12 cellular contexts compared by ENCODE assay signal in genomic region chr1:15883326-15883725, GRCh38. TPM values are rescaled to one million over a fixed set of nuclear protein-coding genes. Genes with fewer than 3 reads are reported as not detected.
DNase-seq lines count a peak whose midpoint lies in the region; ATAC-seq and TF ChIP-seq lines count a peak whose summit lies in the region.
"Had no signal": no experiment of that assay in that cellular context is flagged by ENCODE, and none has a peak within 500 bp of the region (broad histone marks: within the 10 kb centered on the region; RNA-seq: fewer than 3 reads in every experiment).

No MANE protein-coding gene starts in this region.

- H3K36me3 ChIP-seq in A673 (ENCODE audit: insufficient read depth, low read length, poor library complexity, severe bottlenecking) = no peaks in the 10 kb centered on the region
- no peaks in the 10 kb centered on the region for H3K36me3 ChIP-seq in CD8-positive, alpha-beta memory T cell (ENCODE audit: insufficient read depth, low read length)
- H3K36me3 ChIP-seq: vagina had no signal

- ATAC-seq in memory B cell (ENCODE audit: low read depth) (peak; percentile 6), GM18861 (IDR thresholded peaks at IDR 0.05; ENCODE audit: unreplicated experiment) (no peak), sciatic nerve (no peak)
- ATAC-seq: mucosa of descending colon had no signal

- peaks cover 0 to 38% (median 0%) of the 10 kb centered on the region in 3 donors for H3K36me3 Mint-ChIP-seq in CD8-positive, alpha-beta memory T cell
- H3K36me3 Mint-ChIP-seq in activated CD4-positive, alpha-beta memory T cell treated with anti-CD3 and anti-CD28 coated beads for 36 hours = peaks cover 8% of the 10 kb centered on the region
- peaks cover 3% of the 10 kb centered on the region for H3K36me3 Mint-ChIP-seq in memory B cell

- peak overlapping the region; percentile 25 to 85 (median 67) for H3K27ac Mint-ChIP-seq in CD8-positive, alpha-beta memory T cell
- peak overlapping the region; percentile 55 for H3K27ac Mint-ChIP-seq in activated CD4-positive, alpha-beta memory T cell treated with anti-CD3 and anti-CD28 coated beads for 36 hours
- peak overlapping the region; percentile 94 for H3K27ac Mint-ChIP-seq in memory B cell

- H3K4me3 ChIP-seq in A673 (ENCODE audit: low read depth, low read length, poor library complexity, severe bottlenecking) = no peak overlapping the region
- H3K4me3 ChIP-seq in CD8-positive, alpha-beta memory T cell (ENCODE audit: low read length) = no peak overlapping the region
- H3K4me3 ChIP-seq: mucosa of descending colon, vagina had no signal

- POLR2A ChIA-PET in A673 (lab: Charles Lee; ENCODE audit: low non-redundant PET) = no interaction called here
- POLR2A ChIA-PET in CD8-positive, alpha-beta memory T cell (lab: Charles Lee) = interaction anchor here (0.6 kb wide), 1 partner anchor 50 kb away, joined by 4 read pairs; no protein-coding TSS in a partner anchor
- POLR2A ChIA-PET in activated CD4-positive, alpha-beta memory T cell treated with anti-CD3 and anti-CD28 coated beads for 36 hours (lab: Charles Lee) = no interaction called here

- no peaks in the 10 kb centered on the region for H3K27me3 Mint-ChIP-seq in CD8-positive, alpha-beta memory T cell
- H3K27me3 Mint-ChIP-seq in activated CD4-positive, alpha-beta memory T cell treated with anti-CD3 and anti-CD28 coated beads for 36 hours = no peaks in the 10 kb centered on the region
- no peaks in the 10 kb centered on the region for H3K27me3 Mint-ChIP-seq in memory B cell

- H3K9me3 Mint-ChIP-seq in CD8-positive, alpha-beta memory T cell = no peaks in the 10 kb centered on the region
- no peaks in the 10 kb centered on the region for H3K9me3 Mint-ChIP-seq in activated CD4-positive, alpha-beta memory T cell treated with anti-CD3 and anti-CD28 coated beads for 36 hours
- H3K9me3 Mint-ChIP-seq in memory B cell = no peaks in the 10 kb centered on the region

- peak overlapping the region in 1 of 7 donors; percentile 1 for H3K4me3 Mint-ChIP-seq in CD8-positive, alpha-beta memory T cell
- no peak overlapping the region for H3K4me3 Mint-ChIP-seq in activated CD4-positive, alpha-beta memory T cell treated with anti-CD3 and anti-CD28 coated beads for 36 hours
- no peak overlapping the region for H3K4me3 Mint-ChIP-seq in memory B cell

- peak overlapping the region; percentile 47 for H3K27ac ChIP-seq in A673 (ENCODE audit: low read depth, low read length, poor library complexity, severe bottlenecking)
- H3K27ac ChIP-seq in CD8-positive, alpha-beta memory T cell (ENCODE audit: low read depth, low read length) = no peak overlapping the region
- H3K27ac ChIP-seq: vagina had no signal

- DNase-seq in A673 (ENCODE audit: low spot score) (no peak), memory B cell (ENCODE audit: low spot score in 2 of 2) (no peak), COLO668 (lab: John Stamatoyannopoulos, UW; ENCODE audit: unreplicated experiment) (no peak), NCI-H446 treated with DMSO at 0.1 percent for 48 hours (lab: John Stamatoyannopoulos, UW) (no peak), sciatic nerve (ENCODE audit: low spot score) (no peak)
- DNase-seq in CD8-positive, alpha-beta memory T cell = no peak
- DNase-seq in activated CD4-positive, alpha-beta memory T cell treated with anti-CD3 and anti-CD28 coated beads for 36 hours = no peak
- DNase-seq: mucosa of descending colon, NCI-H345, SK-N-SH had no signal

- peaks cover 35% of the 10 kb centered on the region for H3K4me1 ChIP-seq in A673 (ENCODE audit: insufficient read depth, low read length, poor library complexity, severe bottlenecking)
- H3K4me1 ChIP-seq in CD8-positive, alpha-beta memory T cell (ENCODE audit: insufficient read depth, low read length) = peaks cover 30% of the 10 kb centered on the region

- no TSS peak for BruUV-seq in A673 (replicated peaks; lab: Mats Ljungman, UMichigan)

- H3K27me3 ChIP-seq in A673 (replicated peaks; ENCODE audit: insufficient read depth, low read depth, low read length, poor library complexity) = no peaks in the 10 kb centered on the region
- no peaks in the 10 kb centered on the region for H3K27me3 ChIP-seq in CD8-positive, alpha-beta memory T cell (ENCODE audit: insufficient read depth, low read length, poor library complexity, severe bottlenecking)
- H3K27me3 ChIP-seq: vagina had no signal

- no peak for TF ChIP-seq CTCF in A673 (conservative IDR thresholded peaks at IDR 0.05; ENCODE audit: low read depth, low read length)

- intact Hi-C loops in A673 (cut with micrococcal nuclease; ENCODE audit: unreplicated experiment) = no loop called here
- intact Hi-C loops in activated CD4-positive, alpha-beta memory T cell treated with anti-CD3 and anti-CD28 coated beads for 36 hours (cut with micrococcal nuclease) = no loop called here
- intact Hi-C loops in sciatic nerve (cut with DNase I) = no loop called here

- no peaks in the 10 kb centered on the region for H3K9me3 ChIP-seq in A673 (ENCODE audit: low read depth, low read length, poor library complexity, severe bottlenecking)
- H3K9me3 ChIP-seq in CD8-positive, alpha-beta memory T cell (ENCODE audit: low read length) = no peaks in the 10 kb centered on the region
- H3K9me3 ChIP-seq: mucosa of descending colon, SK-N-SH, vagina had no signal

- H3K4me1 Mint-ChIP-seq in CD8-positive, alpha-beta memory T cell = peaks cover 54 to 76% (median 67%) of the 10 kb centered on the region in 3 donors
- peaks cover 57% of the 10 kb centered on the region for H3K4me1 Mint-ChIP-seq in activated CD4-positive, alpha-beta memory T cell treated with anti-CD3 and anti-CD28 coated beads for 36 hours (ENCODE audit: low read depth)
- peaks cover 37% of the 10 kb centered on the region for H3K4me1 Mint-ChIP-seq in memory B cell

- CTCF ChIA-PET in A673 (lab: Charles Lee) = no interaction called here
- CTCF ChIA-PET in CD8-positive, alpha-beta memory T cell (lab: Charles Lee) = interaction anchor here (1.6 kb wide), 1 partner anchor 68 kb away, joined by 8 read pairs; no protein-coding TSS in a partner anchor
- CTCF ChIA-PET in activated CD4-positive, alpha-beta memory T cell treated with anti-CD3 and anti-CD28 coated beads for 36 hours (lab: Charles Lee) = interaction anchor here (0.6 kb wide), 2 partner anchors 354 to 415 kb away, joined by 3 read pairs; no protein-coding TSS in a partner anchor

RNA-seq across cellular contexts. Expression of gene SPEN, which starts 35.8 kb away (rescaled TPM):
- 70.3 and 74.3 TPM in 2 replicates for total RNA-seq in A673 (2021)
- 10 to 100 TPM; 63.1 to 66.3 TPM for total RNA-seq in CD8-positive, alpha-beta memory T cell
- 35.6 TPM for polyA plus RNA-seq in CD8-positive, alpha-beta memory T cell
- total RNA-seq in activated CD4-positive, alpha-beta memory T cell treated with anti-CD3 and anti-CD28 coated beads for 36 hours = 10 to 100 TPM; 37.0 to 41.9 TPM
- 97.7 TPM for total RNA-seq in sciatic nerve
